ENCODE assay signal across 9 cellular contexts in the genomic region with DNA sequence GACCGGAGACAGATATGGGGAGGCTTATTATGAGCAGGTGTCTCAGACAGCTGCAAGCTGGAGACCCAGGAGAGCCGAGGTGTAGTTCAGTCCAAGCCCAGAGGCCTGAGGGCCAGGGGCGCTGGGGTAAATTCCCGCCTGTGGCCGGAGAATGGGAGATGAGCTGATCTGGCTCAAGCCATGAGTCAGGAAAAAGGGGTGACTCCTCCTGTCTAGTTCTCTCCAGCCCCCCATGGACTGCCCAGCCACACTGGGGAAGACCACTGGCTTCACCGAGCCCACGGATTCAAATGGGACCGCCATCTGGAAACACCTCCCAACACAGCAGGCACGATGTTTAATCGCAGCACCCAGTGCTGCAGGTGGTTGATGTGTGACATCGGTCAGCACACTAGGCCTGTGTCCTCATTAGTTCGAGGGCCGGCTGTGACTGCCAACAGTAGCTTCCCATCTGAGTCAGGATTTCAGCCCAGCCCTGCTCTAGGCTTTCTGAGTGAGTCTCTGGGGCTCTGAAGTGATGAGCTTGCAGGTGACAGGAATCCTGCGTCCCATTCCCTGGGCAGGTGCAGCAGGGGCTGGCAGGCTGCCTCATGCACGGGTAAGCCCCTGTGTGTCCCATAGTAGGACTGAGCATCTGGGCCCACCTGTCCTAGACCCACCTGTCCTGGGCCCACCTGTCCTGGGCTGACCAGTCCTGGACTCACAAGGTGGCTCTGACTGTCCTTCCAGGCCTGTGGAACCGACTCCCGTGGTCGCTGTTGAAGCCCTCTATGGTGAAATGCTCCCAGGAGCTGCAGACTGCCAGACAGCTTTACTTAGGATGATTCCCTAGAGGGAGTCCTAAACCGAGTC. TPM values are rescaled to one million over a fixed set of nuclear protein-coding genes. Genes with fewer than 3 reads are reported as not detected.
A peak's percentile ranks its signal among the peaks of the same experiment; 100 is the strongest.
DNase-seq lines count a peak whose midpoint lies in the region; ATAC-seq and TF ChIP-seq lines count a peak whose summit lies in the region.
"Had no signal": no experiment of that assay in that cellular context is flagged by ENCODE, and none has a peak within 500 bp of the region (broad histone marks: within the 10 kb centered on the region; RNA-seq: fewer than 3 reads in every experiment).

No MANE protein-coding gene starts in this region.

- POLR2A ChIA-PET in A673 (lab: Charles Lee; ENCODE audit: low non-redundant PET) = no interaction called here

- no peaks in the 10 kb centered on the region for H3K27me3 ChIP-seq in A673 (replicated peaks; ENCODE audit: insufficient read depth, low read depth, low read length, poor library complexity)
- H3K27me3 ChIP-seq in RWPE2 (ENCODE audit: insufficient read depth, poor library complexity, severe bottlenecking) = peaks cover 5% of the 10 kb centered on the region

- H3K4me1 ChIP-seq in A673 (ENCODE audit: insufficient read depth, low read length, poor library complexity, severe bottlenecking) (peaks cover 37% of the 10 kb centered on the region), RWPE2 (ENCODE audit: insufficient read depth, poor library complexity, severe bottlenecking) (peaks cover 2% of the 10 kb centered on the region)

- H3K4me3 ChIP-seq in A673 (ENCODE audit: low read depth, low read length, poor library complexity, severe bottlenecking) (no peak overlapping the region), RWPE2 (ENCODE audit: severe bottlenecking) (no peak overlapping the region)

- H3K36me3 ChIP-seq in A673 (ENCODE audit: insufficient read depth, low read length, poor library complexity, severe bottlenecking) = no peaks in the 10 kb centered on the region
- H3K36me3 ChIP-seq in RWPE2 (ENCODE audit: low read depth) = no peaks in the 10 kb centered on the region

- no peak; the same call in 2 of the 3 replicates for ATAC-seq in RWPE2 (ENCODE audit: low read depth)

- H3K9me3 ChIP-seq in A673 (ENCODE audit: low read depth, low read length, poor library complexity, severe bottlenecking) = no peaks in the 10 kb centered on the region
- H3K9me3 ChIP-seq in RWPE2 (ENCODE audit: severe bottlenecking) = no peaks in the 10 kb centered on the region

- intact Hi-C loops in A673 (cut with micrococcal nuclease; ENCODE audit: unreplicated experiment) = no loop called here

- CTCF ChIA-PET in A673 (lab: Charles Lee) = no interaction called here

- peak overlapping the region; percentile 37 for H3K27ac ChIP-seq in A673 (ENCODE audit: low read depth, low read length, poor library complexity, severe bottlenecking)
- H3K27ac ChIP-seq in RWPE2 (ENCODE audit: poor library complexity, severe bottlenecking) = no peak overlapping the region

- TF ChIP-seq CTCF in A673 (conservative IDR thresholded peaks at IDR 0.05; ENCODE audit: low read depth, low read length) (no peak), RWPE2 (IDR thresholded peaks at IDR 0.05; ENCODE audit: poor library complexity, severe bottlenecking) (no peak)

- no TSS peak for BruUV-seq in A673 (replicated peaks; lab: Mats Ljungman, UMichigan)

- DNase-seq in A673 (ENCODE audit: low spot score) (no peak), DMS53 (lab: John Stamatoyannopoulos, UW) (peak; percentile 85), RWPE2 (ENCODE audit: low spot score) (peak; percentile 48), iPS-NIHi7 (ENCODE audit: extremely low spot score) (peak; percentile 9), cerebellar cortex (ENCODE audit: low spot score) (no peak), DMS114 treated with DMSO at 0.1 percent for 48 hours (lab: John Stamatoyannopoulos, UW; ENCODE audit: unreplicated experiment) (no peak), putamen (ENCODE audit: low spot score) (no peak)
- DNase-seq in stimulated activated naive CD4-positive, alpha-beta T cell (lab: John Stamatoyannopoulos, UW) = no peak
- DNase-seq: DMS79 had no signal

RNA-seq across cellular contexts. Expression of a gene that starts 49.7 kb away (rescaled TPM):
- 2.0 and 2.2 TPM in 2 replicates for total RNA-seq in A673 (2021)

Comparison
In these comparisons a context has a peak if more than half of its experiments do, and no peak if none do; other contexts are left out.
1. DNase-seq: peak in DMS53 (single experiment), RWPE2 (single experiment) and iPS-NIHi7 (single experiment); none in A673 (single experiment), cerebellar cortex (single experiment), DMS114 treated with DMSO at 0.1 percent for 48 hours (single experiment), stimulated activated naive CD4-positive, alpha-beta T cell (0 of 6) and putamen (single experiment).